Comparison of ENCODE assay signal across 1 cellular context in the genomic region with DNA sequence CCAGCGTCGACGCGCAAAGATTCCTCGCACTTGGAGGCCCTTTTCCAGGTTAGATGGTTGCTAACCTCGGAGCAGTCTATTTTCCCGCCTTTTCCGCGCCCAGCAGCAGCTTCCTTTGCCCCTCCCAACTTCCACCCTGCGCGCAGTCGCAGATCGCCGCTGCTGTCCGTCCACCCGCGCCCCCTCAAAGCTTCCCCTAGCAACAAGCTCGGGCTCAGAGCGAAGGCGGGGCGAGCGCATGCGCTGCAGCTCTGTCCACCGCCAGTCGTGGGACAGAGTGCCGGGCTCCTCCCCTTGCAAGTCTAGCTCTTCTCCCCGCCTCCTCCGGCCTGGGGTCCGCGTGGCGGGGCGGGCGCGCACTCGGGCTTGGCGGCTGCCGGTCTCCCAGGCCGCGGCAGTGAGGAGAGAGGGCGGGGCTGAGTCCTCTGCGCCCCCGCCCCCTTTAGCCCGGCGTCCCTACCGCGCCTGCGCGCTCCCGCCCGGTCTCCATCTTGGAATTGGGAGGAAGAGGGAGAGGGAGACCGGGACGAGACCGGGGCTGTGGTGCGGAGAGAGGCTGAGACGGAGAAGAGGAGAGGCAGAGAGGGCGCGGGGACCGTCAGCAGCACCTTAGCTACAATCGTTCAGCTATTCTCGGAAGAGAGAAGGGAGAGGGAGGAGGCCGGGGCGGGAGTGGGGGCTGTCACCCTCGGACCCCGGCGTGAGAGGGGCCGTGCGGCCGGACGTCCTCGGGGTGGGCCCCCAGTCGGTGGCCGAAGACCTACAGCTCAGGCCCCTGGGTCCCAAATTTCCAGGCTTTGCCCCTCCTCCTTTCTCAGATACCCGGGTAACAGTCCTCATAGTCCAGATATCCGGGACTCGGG.
A peak's percentile ranks its signal among the peaks of the same experiment; 100 is the strongest.
TF ChIP-seq lines count a peak whose summit lies in the region.

Gene TAOK2, plus strand, starts transcription at position 485 of the 863 bp plus-strand sequence. CDS start 3,905 bp downstream, outside the sequence.

TF ChIP-seq in HepG2, 621 proteins besides CTCF, POLR2A, EP300 and RAD21 (continued from another document and continues in another):
- TF ChIP-seq SMC3 (IDR thresholded peaks at IDR 0.05; ENCODE audit: low read length) (no peak), KMT2A (CRISPR knock-in tag; IDR thresholded peaks at IDR 0.05) (no peak; the same call in 1 of the 2 replicates), MAX (IDR thresholded peaks at IDR 0.05) (peak; percentile 98), U2AF2 (IDR thresholded peaks at IDR 0.05; ENCODE audit: low read depth, low read length) (no peak), MLLT10 (CRISPR knock-in tag; IDR thresholded peaks at IDR 0.05) (no peak), IKZF5 (CRISPR knock-in tag; IDR thresholded peaks at IDR 0.05) (peak; percentile 26; the same call in 1 of the 2 replicates), HNRNPK (IDR thresholded peaks at IDR 0.05; ENCODE audit: low read depth, low read length, poor library complexity, severe bottlenecking) (peak; percentile 89), ATM (IDR thresholded peaks at IDR 0.05; ENCODE audit: borderline replicate concordance) (no peak), ZNF430 (CRISPR knock-in tag; IDR thresholded peaks at IDR 0.05) (peak; percentile 90), THYN1 (CRISPR knock-in tag; IDR thresholded peaks at IDR 0.05; ENCODE audit: borderline replicate concordance, low read depth) (no peak), STAT6 (CRISPR knock-in tag; IDR thresholded peaks at IDR 0.05; ENCODE audit: borderline replicate concordance) (no peak), ZNF652 (CRISPR knock-in tag; IDR thresholded peaks at IDR 0.05; ENCODE audit: borderline replicate concordance, low read depth) (no peak), PRPF4 (IDR thresholded peaks at IDR 0.05; ENCODE audit: low read depth, low read length, poor library complexity, severe bottlenecking) (no peak), ZNF703 (CRISPR knock-in tag; IDR thresholded peaks at IDR 0.05; ENCODE audit: borderline replicate concordance) (no peak; the same call in 1 of the 2 replicates), ZNF780A (CRISPR knock-in tag; IDR thresholded peaks at IDR 0.05) (peak; percentile 90), KDM5A (IDR thresholded peaks at IDR 0.05; ENCODE audit: borderline replicate concordance, low read length) (peak; percentile 56; the same call in 1 of the 2 replicates), NFRKB (IDR thresholded peaks at IDR 0.05) (no peak), HMGXB3 (CRISPR knock-in tag; IDR thresholded peaks at IDR 0.05; ENCODE audit: borderline replicate concordance) (no peak), IKZF1 (IDR thresholded peaks at IDR 0.05) (no peak), SPEN (CRISPR knock-in tag; IDR thresholded peaks at IDR 0.05; ENCODE audit: low read depth) (peak; percentile 96), YY1 (IDR thresholded peaks at IDR 0.05; ENCODE audit: insufficient read depth, insufficient replicate concordance, low read depth, low read length) (peak; percentile 95), ZNF282 (IDR thresholded peaks at IDR 0.05; ENCODE audit: partially characterized antibody) (no peak), ZNF33A (CRISPR knock-in tag; IDR thresholded peaks at IDR 0.05; ENCODE audit: borderline replicate concordance) (no peak), ZNF720 (CRISPR knock-in tag; IDR thresholded peaks at IDR 0.05) (no peak; the same call in 1 of the 2 replicates), DNMT3B (CRISPR knock-in tag; conservative IDR thresholded peaks at IDR 0.05) (0 out of 2 replicates have a peak, but pooled peaks have one; percentile 9), ZNF761 (CRISPR knock-in tag; conservative IDR thresholded peaks at IDR 0.05) (peak; percentile 69), ZNF263 (CRISPR knock-in tag; IDR thresholded peaks at IDR 0.05) (peak; percentile 75), EED (CRISPR knock-in tag; IDR thresholded peaks at IDR 0.05) (peak; percentile 1; the same call in 1 of the 2 replicates), ZNF749 (CRISPR knock-in tag; IDR thresholded peaks at IDR 0.05; ENCODE audit: borderline replicate concordance) (peak; percentile 88; the same call in 1 of the 2 replicates), RBAK (CRISPR knock-in tag; IDR thresholded peaks at IDR 0.05) (no peak), TCF7L2 (IDR thresholded peaks at IDR 0.05; ENCODE audit: low read depth, low read length) (no peak), NR2F1 (CRISPR knock-in tag; IDR thresholded peaks at IDR 0.05) (no peak), ZNF775 (CRISPR knock-in tag; IDR thresholded peaks at IDR 0.05; ENCODE audit: borderline replicate concordance) (peak; percentile 19; the same call in 1 of the 2 replicates), ZNF337 (CRISPR knock-in tag; IDR thresholded peaks at IDR 0.05; ENCODE audit: borderline replicate concordance, low read depth) (no peak; the same call in 1 of the 2 replicates), ZNF354B (CRISPR knock-in tag; IDR thresholded peaks at IDR 0.05) (no peak), FOXJ3 (CRISPR knock-in tag; IDR thresholded peaks at IDR 0.05; ENCODE audit: borderline replicate concordance) (no peak), ZNF7 (CRISPR knock-in tag; IDR thresholded peaks at IDR 0.05) (no peak), ZC3H13 (CRISPR knock-in tag; IDR thresholded peaks at IDR 0.05) (peak; percentile 93), MED1 (CRISPR knock-in tag; IDR thresholded peaks at IDR 0.05) (peak; percentile 80), TOPORS (CRISPR knock-in tag; IDR thresholded peaks at IDR 0.05) (peak; percentile 84), MEIS1 (CRISPR knock-in tag; IDR thresholded peaks at IDR 0.05; ENCODE audit: borderline replicate concordance) (peak; percentile 99), RFX3 (CRISPR knock-in tag; IDR thresholded peaks at IDR 0.05) (peak; percentile 76), NPAS2 (CRISPR knock-in tag; IDR thresholded peaks at IDR 0.05; ENCODE audit: borderline replicate concordance) (no peak), KDM5B (CRISPR knock-in tag; IDR thresholded peaks at IDR 0.05; ENCODE audit: borderline replicate concordance) (peak; percentile 89), MAFG (CRISPR knock-in tag; IDR thresholded peaks at IDR 0.05) (no peak)
- TF ChIP-seq, protein P1, sequence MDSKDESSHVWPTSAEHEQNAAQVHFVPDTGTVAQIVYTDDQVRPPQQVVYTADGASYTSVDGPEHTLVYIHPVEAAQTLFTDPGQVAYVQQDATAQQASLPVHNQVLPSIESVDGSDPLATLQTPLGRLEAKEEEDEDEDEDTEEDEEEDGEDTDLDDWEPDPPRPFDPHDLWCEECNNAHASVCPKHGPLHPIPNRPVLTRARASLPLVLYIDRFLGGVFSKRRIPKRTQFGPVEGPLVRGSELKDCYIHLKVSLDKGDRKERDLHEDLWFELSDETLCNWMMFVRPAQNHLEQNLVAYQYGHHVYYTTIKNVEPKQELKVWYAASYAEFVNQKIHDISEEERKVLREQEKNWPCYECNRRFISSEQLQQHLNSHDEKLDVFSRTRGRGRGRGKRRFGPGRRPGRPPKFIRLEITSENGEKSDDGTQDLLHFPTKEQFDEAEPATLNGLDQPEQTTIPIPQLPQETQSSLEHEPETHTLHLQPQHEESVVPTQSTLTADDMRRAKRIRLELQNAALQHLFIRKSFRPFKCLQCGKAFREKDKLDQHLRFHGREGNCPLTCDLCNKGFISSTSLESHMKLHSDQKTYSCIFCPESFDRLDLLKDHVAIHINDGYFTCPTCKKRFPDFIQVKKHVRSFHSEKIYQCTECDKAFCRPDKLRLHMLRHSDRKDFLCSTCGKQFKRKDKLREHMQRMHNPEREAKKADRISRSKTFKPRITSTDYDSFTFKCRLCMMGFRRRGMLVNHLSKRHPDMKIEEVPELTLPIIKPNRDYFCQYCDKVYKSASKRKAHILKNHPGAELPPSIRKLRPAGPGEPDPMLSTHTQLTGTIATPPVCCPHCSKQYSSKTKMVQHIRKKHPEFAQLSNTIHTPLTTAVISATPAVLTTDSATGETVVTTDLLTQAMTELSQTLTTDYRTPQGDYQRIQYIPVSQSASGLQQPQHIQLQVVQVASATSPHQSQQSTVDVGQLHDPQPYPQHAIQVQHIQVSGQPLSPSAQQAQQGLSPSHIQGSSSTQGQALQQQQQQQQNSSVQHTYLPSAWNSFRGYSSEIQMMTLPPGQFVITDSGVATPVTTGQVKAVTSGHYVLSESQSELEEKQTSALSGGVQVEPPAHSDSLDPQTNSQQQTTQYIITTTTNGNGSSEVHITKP (CRISPR knock-in tag; IDR thresholded peaks at IDR 0.05; ENCODE audit: low read depth): peak; percentile 71
- TF ChIP-seq, protein P2, sequence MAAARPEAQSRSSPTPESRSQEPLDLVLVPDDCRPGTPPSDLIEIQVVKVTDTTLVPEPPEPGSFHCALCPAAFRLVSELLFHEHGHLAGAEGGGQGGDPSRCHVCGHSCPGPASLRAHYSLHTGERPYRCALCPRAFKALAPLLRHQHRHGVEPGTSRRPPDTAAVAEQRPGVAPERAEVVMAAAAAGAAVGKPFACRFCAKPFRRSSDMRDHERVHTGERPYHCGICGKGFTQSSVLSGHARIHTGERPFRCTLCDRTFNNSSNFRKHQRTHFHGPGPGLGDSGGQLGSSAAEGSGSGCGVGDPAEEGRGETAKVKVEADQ (CRISPR knock-in tag; IDR thresholded peaks at IDR 0.05; ENCODE audit: borderline replicate concordance): 0 out of 2 replicates have a peak, but pooled peaks have one; percentile 31
- TF ChIP-seq, protein P3, sequence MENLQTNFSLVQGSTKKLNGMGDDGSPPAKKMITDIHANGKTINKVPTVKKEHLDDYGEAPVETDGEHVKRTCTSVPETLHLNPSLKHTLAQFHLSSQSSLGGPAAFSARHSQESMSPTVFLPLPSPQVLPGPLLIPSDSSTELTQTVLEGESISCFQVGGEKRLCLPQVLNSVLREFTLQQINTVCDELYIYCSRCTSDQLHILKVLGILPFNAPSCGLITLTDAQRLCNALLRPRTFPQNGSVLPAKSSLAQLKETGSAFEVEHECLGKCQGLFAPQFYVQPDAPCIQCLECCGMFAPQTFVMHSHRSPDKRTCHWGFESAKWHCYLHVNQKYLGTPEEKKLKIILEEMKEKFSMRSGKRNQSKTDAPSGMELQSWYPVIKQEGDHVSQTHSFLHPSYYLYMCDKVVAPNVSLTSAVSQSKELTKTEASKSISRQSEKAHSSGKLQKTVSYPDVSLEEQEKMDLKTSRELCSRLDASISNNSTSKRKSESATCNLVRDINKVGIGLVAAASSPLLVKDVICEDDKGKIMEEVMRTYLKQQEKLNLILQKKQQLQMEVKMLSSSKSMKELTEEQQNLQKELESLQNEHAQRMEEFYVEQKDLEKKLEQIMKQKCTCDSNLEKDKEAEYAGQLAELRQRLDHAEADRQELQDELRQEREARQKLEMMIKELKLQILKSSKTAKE (CRISPR knock-in tag; IDR thresholded peaks at IDR 0.05; ENCODE audit: borderline replicate concordance): peak; percentile 85
